ENCODE assay signal across 10 cellular contexts in the genomic region with DNA sequence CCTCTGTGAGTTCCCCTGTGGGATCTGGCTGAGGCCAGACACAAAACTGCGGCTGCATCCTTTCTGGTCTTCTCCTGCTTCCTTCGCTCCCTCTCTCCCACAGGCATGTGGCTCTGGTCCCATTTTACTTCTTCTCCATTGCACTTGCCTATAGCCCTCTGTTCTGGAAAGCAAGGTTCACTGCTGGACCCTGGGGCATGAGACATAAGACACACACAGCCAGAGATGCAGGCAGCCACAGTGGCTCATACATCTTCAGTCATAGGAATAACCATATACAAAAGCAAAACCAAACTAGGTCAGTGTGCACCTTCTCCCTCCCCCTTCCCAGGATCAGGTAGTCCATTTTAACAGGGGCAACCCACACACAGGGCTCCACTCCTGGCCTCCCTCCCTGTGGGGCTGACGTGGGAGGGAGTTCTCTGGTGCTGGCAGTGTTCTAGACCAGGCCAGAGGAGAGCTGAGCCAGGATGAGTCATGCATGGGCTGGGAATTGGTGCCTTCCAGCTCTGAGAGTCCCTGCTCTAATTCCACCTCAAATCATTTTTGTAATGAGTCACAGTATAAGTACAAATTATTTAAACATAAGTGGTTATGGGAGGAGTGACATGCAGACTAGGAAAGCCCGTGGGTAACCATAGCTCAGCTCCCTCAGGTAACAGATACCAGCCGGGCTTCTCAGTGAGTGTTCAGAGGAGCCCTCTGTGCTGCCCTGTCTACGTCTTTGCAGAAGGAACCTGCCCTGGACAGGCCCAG. TPM values are rescaled to one million over a fixed set of nuclear protein-coding genes. Genes with fewer than 3 reads are reported as not detected.
A peak's percentile ranks its signal among the peaks of the same experiment; 100 is the strongest.
DNase-seq lines count a peak whose midpoint lies in the region; ATAC-seq lines count a peak whose summit lies in the region.
"Had no signal": no experiment of that assay in that cellular context is flagged by ENCODE, and none has a peak within 500 bp of the region (broad histone marks: within the 10 kb centered on the region; RNA-seq: fewer than 3 reads in every experiment).

No MANE protein-coding gene starts in this region.

- DNase-seq in GM04503 (ENCODE audit: low read depth) = peak; percentile 61
- peak; percentile 16 for DNase-seq in T1000 (lab: John Stamatoyannopoulos, UW)
- peak; percentile 72 for DNase-seq in Right ventricle myocardium inferior (ENCODE audit: missing footprints)
- DNase-seq in skeletal muscle cell (ENCODE audit: low read depth) = peak; percentile 90
- DNase-seq in OCI-M2 (lab: John Stamatoyannopoulos, UW; ENCODE audit: unreplicated experiment) = no peak
- DNase-seq in NCI-H526 treated with DMSO at 0.1 percent for 48 hours (lab: John Stamatoyannopoulos, UW) = no peak
- no peak for DNase-seq in NCI-H1436 (lab: John Stamatoyannopoulos, UW)
- DNase-seq: effector CD8-positive, alpha-beta T cell had no signal

- H3K4me3 ChIP-seq in skeletal muscle cell (ENCODE audit: low read depth, low read length) = no peak overlapping the region
- H3K4me3 ChIP-seq: Peyer's patch had no signal

- intact Hi-C loops in Right ventricle myocardium inferior (cut with DNase I) = no loop called here

- ATAC-seq in Right ventricle myocardium inferior = peak; percentile 92
- ATAC-seq in GM21381 (IDR thresholded peaks at IDR 0.05; ENCODE audit: unreplicated experiment) = no peak

RNA-seq across cellular contexts. Expression of gene ASIC2, which starts 58.0 kb away (rescaled TPM):
- total RNA-seq in Right ventricle myocardium inferior = not detected

Comparison
In these comparisons a context has a peak if more than half of its experiments do, and no peak if none do; other contexts are left out.
1. DNase-seq: peak in GM04503 (single experiment), T1000 (single experiment), Right ventricle myocardium inferior (single experiment) and skeletal muscle cell (single experiment); none in OCI-M2 (single experiment), NCI-H526 treated with DMSO at 0.1 percent for 48 hours (single experiment) and NCI-H1436 (single experiment).